Comparison of ENCODE assay signal across 1 cellular context in genomic region chr16:56605475-56605874, GRCh38.
TF ChIP-seq lines count a peak whose summit lies in the region.

No MANE protein-coding gene starts in this region.

TF ChIP-seq in A549, 52 proteins besides CTCF, POLR2A, EP300 and RAD21 (continued from another document):
- TF ChIP-seq REST (IDR thresholded peaks at IDR 0.05) (no peak), TFCP2L1 (CRISPR knock-in tag; IDR thresholded peaks at IDR 0.05) (no peak), GATA3 (IDR thresholded peaks at IDR 0.05; ENCODE audit: borderline replicate concordance) (no peak)
